ENCODE assay signal across 7 cellular contexts in the genomic region with DNA sequence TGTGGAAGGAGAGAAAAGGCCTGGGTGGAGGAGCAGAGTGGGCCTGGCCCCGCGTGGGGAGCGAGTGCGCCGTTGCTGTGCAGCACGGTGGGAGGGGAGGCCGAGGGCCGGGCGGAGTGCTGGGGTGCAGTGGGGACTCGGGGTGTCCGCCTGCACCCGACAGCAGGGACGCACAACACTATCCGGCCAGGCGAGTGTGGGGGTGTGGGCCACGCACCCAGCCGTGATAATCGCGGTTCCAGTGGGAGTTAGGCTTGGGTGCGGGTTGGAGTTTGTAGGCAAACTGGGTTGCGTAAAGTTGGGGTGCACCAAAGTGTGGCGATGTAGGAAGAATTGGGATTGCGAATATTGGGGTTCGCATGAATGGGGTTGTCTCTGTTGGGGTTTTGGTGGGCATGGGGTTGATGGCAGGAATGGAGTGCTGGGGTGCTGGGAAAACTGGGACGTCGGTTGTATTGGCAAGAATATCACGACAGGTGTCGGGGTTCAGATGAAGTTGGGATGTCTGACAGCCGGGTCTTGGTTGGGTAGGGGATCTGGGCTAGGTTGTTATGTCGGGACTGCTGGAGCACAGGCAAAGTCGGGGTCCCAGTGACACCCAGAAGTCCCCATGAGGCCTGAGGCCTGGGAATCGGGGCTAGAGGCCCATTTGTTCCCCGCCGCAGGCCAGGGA. TPM values are rescaled to one million over a fixed set of nuclear protein-coding genes. Genes with fewer than 3 reads are reported as not detected.
DNase-seq lines count a peak whose midpoint lies in the region; ATAC-seq, FAIRE-seq and TF ChIP-seq lines count a peak whose summit lies in the region.

No MANE protein-coding gene starts in this region.

- H3K4me1 ChIP-seq in HepG2 (ENCODE audit: insufficient read depth, low read length), result peaks cover 76% of the 10 kb centered on the region
- H3K4me1 ChIP-seq in subcutaneous abdominal adipose tissue (ENCODE audit: control insufficient read depth in 5 of 5, insufficient read depth in 5 of 5, low read length in 5 of 5), result peaks cover 25 to 81% (median 75%) of the 10 kb centered on the region in 5 donors

- POLR2A ChIA-PET in activated naive CD8-positive, alpha-beta T cell treated with anti-CD3 and anti-CD28 coated beads, Interleukin-2, amount 10 ng/mL, durations not matched to agents 7 days and 5 days (lab: Charles Lee), result interaction anchor here (0.5 to 6.8 kb wide), 48 partner anchors 9 to 1911 kb away, joined by 3 to 385 read pairs (median 5); partner anchors contain the start of genes ABCA7, ARHGAP45, ATP5F1D and CNN2
- POLR2A ChIA-PET in HepG2 (lab: Yijun Ruan, JAX), result interaction anchor here (0.5 to 11.5 kb wide), 53 partner anchors 11 to 408 kb away, joined by 3 to 668 read pairs (median 5); partner anchors contain the start of genes ARHGAP45, ATP5F1D, CBARP and CNN2

- no peaks in the 10 kb centered on the region for H3K27me3 Mint-ChIP-seq in activated naive CD8-positive, alpha-beta T cell treated with anti-CD3 and anti-CD28 coated beads, Interleukin-2, amount 10 ng/mL, durations not matched to agents 7 days and 5 days

- intact Hi-C loops in HepG2 (cut with micrococcal nuclease; ENCODE audit: unreplicated experiment), result loop anchor here (1.0 kb wide), 1 partner anchor 24 kb away; no protein-coding TSS in a partner anchor

- in situ Hi-C loops in HepG2 (cut with HindIII; ENCODE audit: extremely low pct_ligation_motif_present, low pct_unique_long_range_greater_than_20kb), result no loop called here

- H3K4me3 ChIP-seq in Jurkat, Clone E6-1 (ENCODE audit: low read length), result peak overlapping the region; percentile 35
- peak overlapping the region in 2 of 3 experiments; percentile 40 to 53; a peak in 4 of 6 replicates for H3K4me3 ChIP-seq in HepG2 (replicated peaks in 1 of 3; ENCODE audit: insufficient read depth in 1 of 3, low read depth in 2 of 3, low read length in 3 of 3)
- H3K4me3 ChIP-seq in subcutaneous abdominal adipose tissue (ENCODE audit: low read depth in 1 of 5, low read length in 5 of 5), result peak overlapping the region in 4 of 5 donors; percentile 4 to 79 (median 26)

- H3K27ac Mint-ChIP-seq in activated naive CD8-positive, alpha-beta T cell treated with anti-CD3 and anti-CD28 coated beads, Interleukin-2, amount 10 ng/mL, durations not matched to agents 7 days and 5 days, result peak overlapping the region; percentile 87

- no peak for FAIRE-seq in HepG2 (lab: Jason Lieb, UNC)

- no peaks in the 10 kb centered on the region for H3K9me3 ChIP-seq in HepG2 (ENCODE audit: low read length)
- H3K9me3 ChIP-seq in subcutaneous abdominal adipose tissue (ENCODE audit: control insufficient read depth in 5 of 5, low read length in 5 of 5), result no peaks in the 10 kb centered on the region

- H3K79me2 ChIP-seq in HepG2 (ENCODE audit: insufficient read depth, low read length), result peaks cover 34% of the 10 kb centered on the region

- DNase-seq in Jurkat, Clone E6-1 (ENCODE audit: low read depth, low spot score), result no peak
- peak; percentile 43 for DNase-seq in activated naive CD8-positive, alpha-beta T cell treated with anti-CD3 and anti-CD28 coated beads, Interleukin-2, amount 10 ng/mL, durations not matched to agents 7 days and 5 days
- no peak for DNase-seq in HepG2 (ENCODE audit: low spot score)
- no peak for DNase-seq in glomerular visceral epithelial cell (ENCODE audit: extremely low spot score)
- DNase-seq in stimulated activated naive CD4-positive, alpha-beta T cell (lab: John Stamatoyannopoulos, UW), result no peak

- H3K4me3 Mint-ChIP-seq in activated naive CD8-positive, alpha-beta T cell treated with anti-CD3 and anti-CD28 coated beads, Interleukin-2, amount 10 ng/mL, durations not matched to agents 7 days and 5 days, result peak overlapping the region; percentile 76

- CTCF ChIA-PET in HepG2 (lab: Yijun Ruan, JAX; ENCODE audit: low intra/inter-chr PET ratio, low total read pairs), result interaction anchor here (3.8 kb wide), 1 partner anchor 25 kb away, joined by 60 read pairs; no protein-coding TSS in a partner anchor

- no peak overlapping the region for H3K27ac ChIP-seq in HepG2 (ENCODE audit: extremely low read length, insufficient read depth, low read length)
- peak overlapping the region; percentile 91 for H3K27ac ChIP-seq in subcutaneous abdominal adipose tissue (ENCODE audit: low read depth, low read length)

- TF ChIP-seq RAD21 in HepG2 (CRISPR knock-in tag; IDR thresholded peaks at IDR 0.05), result no peak

- H3K36me3 Mint-ChIP-seq in activated naive CD8-positive, alpha-beta T cell treated with anti-CD3 and anti-CD28 coated beads, Interleukin-2, amount 10 ng/mL, durations not matched to agents 7 days and 5 days, result peaks cover 31% of the 10 kb centered on the region

- peaks cover 47% of the 10 kb centered on the region for H3K4me1 Mint-ChIP-seq in activated naive CD8-positive, alpha-beta T cell treated with anti-CD3 and anti-CD28 coated beads, Interleukin-2, amount 10 ng/mL, durations not matched to agents 7 days and 5 days

- ATAC-seq in activated naive CD8-positive, alpha-beta T cell treated with anti-CD3 and anti-CD28 coated beads, Interleukin-2, amount 10 ng/mL, durations not matched to agents 7 days and 5 days (ENCODE audit: low read depth), result no peak
- ATAC-seq in HepG2 (no peak), esophagus mucosa (no peak)

- no peak for TF ChIP-seq EP300 in HepG2 (IDR thresholded peaks at IDR 0.05; ENCODE audit: low read depth in 2 of 2, low read length in 2 of 2)
- no peak for TF ChIP-seq EP300 in HepG2 (CRISPR knock-in tag; IDR thresholded peaks at IDR 0.05; ENCODE audit: borderline replicate concordance)

- H4K20me1 ChIP-seq in HepG2 (ENCODE audit: insufficient read depth, low read length), result peaks cover 31% of the 10 kb centered on the region

- no peak for TF ChIP-seq CTCF in HepG2 (CRISPR knock-in tag; IDR thresholded peaks at IDR 0.05)

- H3K9ac ChIP-seq in HepG2 (ENCODE audit: insufficient read depth, low read depth, low read length), result no peak overlapping the region
- peak overlapping the region in 3 of 5 donors; percentile 43 to 59 (median 53) for H3K9ac ChIP-seq in subcutaneous abdominal adipose tissue (ENCODE audit: low read length in 5 of 5)

- H3K27me3 ChIP-seq in HepG2 (ENCODE audit: control insufficient read depth in 1 of 2, insufficient read depth in 2 of 2, low read length in 2 of 2), result no peaks in the 10 kb centered on the region
- H3K27me3 ChIP-seq in subcutaneous abdominal adipose tissue (ENCODE audit: control insufficient read depth in 5 of 5, insufficient read depth in 4 of 5, low read length in 5 of 5), result no peaks in the 10 kb centered on the region

- H3K36me3 ChIP-seq in HepG2 (replicated peaks in 1 of 2; ENCODE audit: control insufficient read depth in 1 of 2, insufficient read depth in 2 of 2, low read length in 2 of 2) (peaks cover 13 to 31% of the 10 kb centered on the region in 2 experiments), subcutaneous abdominal adipose tissue (ENCODE audit: control insufficient read depth in 5 of 5, insufficient read depth in 5 of 5, low read length in 5 of 5) (peaks cover 0 to 29% (median 29%) of the 10 kb centered on the region in 5 donors)

- H2AFZ ChIP-seq in HepG2 (ENCODE audit: low read length), result no peak overlapping the region

- H3K4me2 ChIP-seq in HepG2 (ENCODE audit: low read depth, low read length), result peak overlapping the region; percentile 66

- TF ChIP-seq POLR2A in HepG2 (IDR thresholded peaks at IDR 0.05; ENCODE audit: insufficient read depth in 1 of 2, low read depth in 2 of 2, low read length in 2 of 2), result no peak

- 72% methylated on average over 30 of the region's 34 CpGs for WGBS in HepG2 (ENCODE audit: low lambda C conversion rate)

- BruUV-seq in HepG2 (replicated peaks; lab: Mats Ljungman, UMichigan), result no TSS peak

- H3K9me3 Mint-ChIP-seq in activated naive CD8-positive, alpha-beta T cell treated with anti-CD3 and anti-CD28 coated beads, Interleukin-2, amount 10 ng/mL, durations not matched to agents 7 days and 5 days, result no peaks in the 10 kb centered on the region

RNA-seq across cellular contexts. Expression of gene CIRBP, which starts 0.6 kb away (rescaled TPM):
- polyA plus RNA-seq in Jurkat, Clone E6-1 (2012; ENCODE audit: insufficient read depth, insufficient read length), result 253 TPM
- 100 to 1,000 TPM; 327 to 342 TPM for total RNA-seq in activated naive CD8-positive, alpha-beta T cell treated with anti-CD3 and anti-CD28 coated beads, Interleukin-2, amount 10 ng/mL, durations not matched to agents 7 days and 5 days
- total RNA-seq in HepG2 (2016; rRNA removed; fragmentation: Illumina TruSeq; extraction: Trizol), result 133 and 135 TPM in 2 replicates
- total RNA-seq in HepG2 (2016; cell fraction: cytosol; rRNA removed; fragmentation: Illumina TruSeq; extraction: Trizol; ENCODE audit: low read depth), result 96.6 and 116 TPM in 2 replicates
- total RNA-seq in HepG2 (2016; cell fraction: insoluble cytoplasmic fraction; rRNA removed; fragmentation: Illumina TruSeq; extraction: Trizol), result 122 and 153 TPM in 2 replicates
- total RNA-seq in HepG2 (2016; cell fraction: membrane; rRNA removed; fragmentation: Illumina TruSeq; extraction: Trizol), result 83.7 and 88.2 TPM in 2 replicates
- total RNA-seq in HepG2 (2016; cell fraction: nucleus; rRNA removed; fragmentation: Illumina TruSeq; extraction: Trizol), result 100 and 108 TPM in 2 replicates
- 140 and 177 TPM in 2 replicates for polyA plus RNA-seq in HepG2 (2011; rRNA removed)
- 120 and 152 TPM in 2 replicates for polyA plus RNA-seq in HepG2 (2011; cell fraction: cytosol; rRNA removed)
- 887 and 1,037 TPM in 2 replicates for polyA plus RNA-seq in HepG2 (2011; cell fraction: nucleus; rRNA removed)
- 154 and 221 TPM in 2 replicates for polyA plus RNA-seq in HepG2 (2012)
- polyA plus RNA-seq in HepG2 (2016; cell fraction: cytosol; fragmentation: Illumina TruSeq; extraction: Trizol; ENCODE audit: low read depth), result 39.2 and 45.5 TPM in 2 replicates
- 156 and 182 TPM in 2 replicates for polyA plus RNA-seq in HepG2 (2016; cell fraction: insoluble cytoplasmic fraction; fragmentation: Illumina TruSeq; extraction: Trizol; ENCODE audit: low read depth)
- 63.6 and 72.0 TPM in 2 replicates for polyA plus RNA-seq in HepG2 (2016; cell fraction: membrane; fragmentation: Illumina TruSeq; extraction: Trizol; ENCODE audit: low read depth)
- polyA plus RNA-seq in HepG2 (2016; cell fraction: nucleus; fragmentation: Illumina TruSeq; extraction: Trizol; ENCODE audit: insufficient read depth, low read depth), result 293 and 318 TPM in 2 replicates
- 38.8 and 49.7 TPM in 2 replicates for polyA minus RNA-seq in HepG2 (2011; rRNA and poly(A)+ RNA removed; ENCODE audit: low replicate concordance)
- polyA minus RNA-seq in HepG2 (2011; cell fraction: cytosol; rRNA and poly(A)+ RNA removed), result 32.8 and 38.9 TPM in 2 replicates
- 106 and 131 TPM in 2 replicates for polyA minus RNA-seq in HepG2 (2011; cell fraction: nucleus; rRNA and poly(A)+ RNA removed)
- 172 TPM for total RNA-seq in esophagus mucosa

RNA-seq across cellular contexts. Expression of gene FAM174C, which starts 6.8 kb away (rescaled TPM):
- 79.3 TPM for polyA plus RNA-seq in Jurkat, Clone E6-1 (2012; ENCODE audit: insufficient read depth, insufficient read length)
- 10 to 100 TPM; 44.5 to 48.3 TPM for total RNA-seq in activated naive CD8-positive, alpha-beta T cell treated with anti-CD3 and anti-CD28 coated beads, Interleukin-2, amount 10 ng/mL, durations not matched to agents 7 days and 5 days
- total RNA-seq in HepG2 (2016; rRNA removed; fragmentation: Illumina TruSeq; extraction: Trizol) (21.9 and 31.3 TPM in 2 replicates), esophagus mucosa (41.2 TPM)
- 67.5 and 90.2 TPM in 2 replicates for total RNA-seq in HepG2 (2016; cell fraction: cytosol; rRNA removed; fragmentation: Illumina TruSeq; extraction: Trizol; ENCODE audit: low read depth)
- 14.2 and 28.2 TPM in 2 replicates for total RNA-seq in HepG2 (2016; cell fraction: insoluble cytoplasmic fraction; rRNA removed; fragmentation: Illumina TruSeq; extraction: Trizol)
- 57.9 and 74.3 TPM in 2 replicates for total RNA-seq in HepG2 (2016; cell fraction: membrane; rRNA removed; fragmentation: Illumina TruSeq; extraction: Trizol)
- 18.6 and 22.9 TPM in 2 replicates for total RNA-seq in HepG2 (2016; cell fraction: nucleus; rRNA removed; fragmentation: Illumina TruSeq; extraction: Trizol)
- polyA plus RNA-seq in HepG2 (2011; rRNA removed), result 19.5 and 21.2 TPM in 2 replicates
- 21.0 and 42.4 TPM in 2 replicates for polyA plus RNA-seq in HepG2 (2011; cell fraction: cytosol; rRNA removed)
- 45.8 and 49.4 TPM in 2 replicates for polyA plus RNA-seq in HepG2 (2011; cell fraction: nucleus; rRNA removed)
- 14.1 and 18.2 TPM in 2 replicates for polyA plus RNA-seq in HepG2 (2012)
- 104 and 136 TPM in 2 replicates for polyA plus RNA-seq in HepG2 (2016; cell fraction: cytosol; fragmentation: Illumina TruSeq; extraction: Trizol; ENCODE audit: low read depth)
- polyA plus RNA-seq in HepG2 (2016; cell fraction: insoluble cytoplasmic fraction; fragmentation: Illumina TruSeq; extraction: Trizol; ENCODE audit: low read depth), result 24.1 and 30.7 TPM in 2 replicates
- 78.9 and 88.8 TPM in 2 replicates for polyA plus RNA-seq in HepG2 (2016; cell fraction: membrane; fragmentation: Illumina TruSeq; extraction: Trizol; ENCODE audit: low read depth)
- polyA plus RNA-seq in HepG2 (2016; cell fraction: nucleus; fragmentation: Illumina TruSeq; extraction: Trizol; ENCODE audit: insufficient read depth, low read depth), result 43.0 and 56.8 TPM in 2 replicates
- polyA minus RNA-seq in HepG2 (2011; rRNA and poly(A)+ RNA removed; ENCODE audit: low replicate concordance), result 15.5 and 24.8 TPM in 2 replicates
- polyA minus RNA-seq in HepG2 (2011; cell fraction: cytosol; rRNA and poly(A)+ RNA removed), result 9.4 and 11.7 TPM in 2 replicates
- 6.5 and 6.8 TPM in 2 replicates for polyA minus RNA-seq in HepG2 (2011; cell fraction: nucleus; rRNA and poly(A)+ RNA removed)

RNA-seq across cellular contexts. Expression of gene EFNA2, which starts 17.1 kb away (rescaled TPM):
- 1.9 TPM for polyA plus RNA-seq in Jurkat, Clone E6-1 (2012; ENCODE audit: insufficient read depth, insufficient read length)
- not detected for total RNA-seq in activated naive CD8-positive, alpha-beta T cell treated with anti-CD3 and anti-CD28 coated beads, Interleukin-2, amount 10 ng/mL, durations not matched to agents 7 days and 5 days
- total RNA-seq in HepG2 (2016; rRNA removed; fragmentation: Illumina TruSeq; extraction: Trizol) (4.3 and 9.9 TPM in 2 replicates), esophagus mucosa (0.40 TPM)
- total RNA-seq in HepG2 (2016; cell fraction: cytosol; rRNA removed; fragmentation: Illumina TruSeq; extraction: Trizol; ENCODE audit: low read depth), result 15.0 and 18.4 TPM in 2 replicates
- 5.2 and 11.1 TPM in 2 replicates for total RNA-seq in HepG2 (2016; cell fraction: insoluble cytoplasmic fraction; rRNA removed; fragmentation: Illumina TruSeq; extraction: Trizol)
- total RNA-seq in HepG2 (2016; cell fraction: membrane; rRNA removed; fragmentation: Illumina TruSeq; extraction: Trizol), result 27.1 and 33.2 TPM in 2 replicates
- total RNA-seq in HepG2 (2016; cell fraction: nucleus; rRNA removed; fragmentation: Illumina TruSeq; extraction: Trizol), result 3.7 and 6.5 TPM in 2 replicates
- polyA plus RNA-seq in HepG2 (2011; rRNA removed), result 6.0 and 11.1 TPM in 2 replicates
- 7.3 and 14.1 TPM in 2 replicates for polyA plus RNA-seq in HepG2 (2011; cell fraction: cytosol; rRNA removed)
- polyA plus RNA-seq in HepG2 (2011; cell fraction: nucleus; rRNA removed), result 17.9 and 19.5 TPM in 2 replicates
- polyA plus RNA-seq in HepG2 (2012), result 6.4 and 6.8 TPM in 2 replicates
- 17.9 and 19.1 TPM in 2 replicates for polyA plus RNA-seq in HepG2 (2016; cell fraction: cytosol; fragmentation: Illumina TruSeq; extraction: Trizol; ENCODE audit: low read depth)
- 7.9 and 11.2 TPM in 2 replicates for polyA plus RNA-seq in HepG2 (2016; cell fraction: insoluble cytoplasmic fraction; fragmentation: Illumina TruSeq; extraction: Trizol; ENCODE audit: low read depth)
- 27.7 and 33.0 TPM in 2 replicates for polyA plus RNA-seq in HepG2 (2016; cell fraction: membrane; fragmentation: Illumina TruSeq; extraction: Trizol; ENCODE audit: low read depth)
- polyA plus RNA-seq in HepG2 (2016; cell fraction: nucleus; fragmentation: Illumina TruSeq; extraction: Trizol; ENCODE audit: insufficient read depth, low read depth), result 11.7 and 13.4 TPM in 2 replicates
- 0.28 and 20.0 TPM in 2 replicates for polyA minus RNA-seq in HepG2 (2011; rRNA and poly(A)+ RNA removed; ENCODE audit: low replicate concordance)
- 23.0 and 23.8 TPM in 2 replicates for polyA minus RNA-seq in HepG2 (2011; cell fraction: cytosol; rRNA and poly(A)+ RNA removed)
- polyA minus RNA-seq in HepG2 (2011; cell fraction: nucleus; rRNA and poly(A)+ RNA removed), result 2.8 and 4.2 TPM in 2 replicates

RNA-seq across cellular contexts. Expression of gene MIDN, which starts 20.1 kb away (rescaled TPM):
- polyA plus RNA-seq in Jurkat, Clone E6-1 (2012; ENCODE audit: insufficient read depth, insufficient read length), result 29.9 TPM
- total RNA-seq in activated naive CD8-positive, alpha-beta T cell treated with anti-CD3 and anti-CD28 coated beads, Interleukin-2, amount 10 ng/mL, durations not matched to agents 7 days and 5 days, result 10 to 100 TPM; 75.2 to 80.7 TPM
- total RNA-seq in HepG2 (2016; rRNA removed; fragmentation: Illumina TruSeq; extraction: Trizol) (8.4 and 10.7 TPM in 2 replicates), esophagus mucosa (99.3 TPM)
- 6.5 and 7.9 TPM in 2 replicates for total RNA-seq in HepG2 (2016; cell fraction: cytosol; rRNA removed; fragmentation: Illumina TruSeq; extraction: Trizol; ENCODE audit: low read depth)
- total RNA-seq in HepG2 (2016; cell fraction: insoluble cytoplasmic fraction; rRNA removed; fragmentation: Illumina TruSeq; extraction: Trizol), result 8.9 and 11.0 TPM in 2 replicates
- total RNA-seq in HepG2 (2016; cell fraction: membrane; rRNA removed; fragmentation: Illumina TruSeq; extraction: Trizol), result 14.1 and 14.8 TPM in 2 replicates
- 17.3 and 19.0 TPM in 2 replicates for total RNA-seq in HepG2 (2016; cell fraction: nucleus; rRNA removed; fragmentation: Illumina TruSeq; extraction: Trizol)
- 18.0 and 19.6 TPM in 2 replicates for polyA plus RNA-seq in HepG2 (2011; rRNA removed)
- 14.8 and 17.8 TPM in 2 replicates for polyA plus RNA-seq in HepG2 (2011; cell fraction: cytosol; rRNA removed)
- polyA plus RNA-seq in HepG2 (2011; cell fraction: nucleus; rRNA removed), result 116 and 135 TPM in 2 replicates
- polyA plus RNA-seq in HepG2 (2012), result 27.5 and 28.1 TPM in 2 replicates
- polyA plus RNA-seq in HepG2 (2016; cell fraction: cytosol; fragmentation: Illumina TruSeq; extraction: Trizol; ENCODE audit: low read depth), result 2.7 and 3.3 TPM in 2 replicates
- polyA plus RNA-seq in HepG2 (2016; cell fraction: insoluble cytoplasmic fraction; fragmentation: Illumina TruSeq; extraction: Trizol; ENCODE audit: low read depth), result 30.9 and 43.0 TPM in 2 replicates
- 10.2 and 10.3 TPM in 2 replicates for polyA plus RNA-seq in HepG2 (2016; cell fraction: membrane; fragmentation: Illumina TruSeq; extraction: Trizol; ENCODE audit: low read depth)
- polyA plus RNA-seq in HepG2 (2016; cell fraction: nucleus; fragmentation: Illumina TruSeq; extraction: Trizol; ENCODE audit: insufficient read depth, low read depth), result 76.5 and 77.9 TPM in 2 replicates
- 14.0 and 39.5 TPM in 2 replicates for polyA minus RNA-seq in HepG2 (2011; rRNA and poly(A)+ RNA removed; ENCODE audit: low replicate concordance)
- polyA minus RNA-seq in HepG2 (2011; cell fraction: cytosol; rRNA and poly(A)+ RNA removed), result 42.7 and 47.0 TPM in 2 replicates
- 36.8 and 48.0 TPM in 2 replicates for polyA minus RNA-seq in HepG2 (2011; cell fraction: nucleus; rRNA and poly(A)+ RNA removed)

RNA-seq across cellular contexts. Expression of gene ATP5F1D, which starts 27.0 kb away (rescaled TPM):
- polyA plus RNA-seq in Jurkat, Clone E6-1 (2012; ENCODE audit: insufficient read depth, insufficient read length), result 286 TPM
- 100 to 1,000 TPM; 157 to 161 TPM for total RNA-seq in activated naive CD8-positive, alpha-beta T cell treated with anti-CD3 and anti-CD28 coated beads, Interleukin-2, amount 10 ng/mL, durations not matched to agents 7 days and 5 days
- 78.7 and 88.0 TPM in 2 replicates for total RNA-seq in HepG2 (2016; rRNA removed; fragmentation: Illumina TruSeq; extraction: Trizol)
- total RNA-seq in HepG2 (2016; cell fraction: cytosol; rRNA removed; fragmentation: Illumina TruSeq; extraction: Trizol; ENCODE audit: low read depth), result 72.7 and 79.4 TPM in 2 replicates
- total RNA-seq in HepG2 (2016; cell fraction: insoluble cytoplasmic fraction; rRNA removed; fragmentation: Illumina TruSeq; extraction: Trizol), result 80.1 and 93.1 TPM in 2 replicates
- total RNA-seq in HepG2 (2016; cell fraction: membrane; rRNA removed; fragmentation: Illumina TruSeq; extraction: Trizol), result 72.8 and 84.2 TPM in 2 replicates
- total RNA-seq in HepG2 (2016; cell fraction: nucleus; rRNA removed; fragmentation: Illumina TruSeq; extraction: Trizol), result 40.6 and 53.8 TPM in 2 replicates
- polyA plus RNA-seq in HepG2 (2011; rRNA removed), result 39.4 and 49.3 TPM in 2 replicates
- polyA plus RNA-seq in HepG2 (2011; cell fraction: cytosol; rRNA removed), result 61.0 and 112 TPM in 2 replicates
- polyA plus RNA-seq in HepG2 (2011; cell fraction: nucleus; rRNA removed), result 105 and 111 TPM in 2 replicates
- 67.0 and 70.9 TPM in 2 replicates for polyA plus RNA-seq in HepG2 (2012)
- 126 and 135 TPM in 2 replicates for polyA plus RNA-seq in HepG2 (2016; cell fraction: cytosol; fragmentation: Illumina TruSeq; extraction: Trizol; ENCODE audit: low read depth)
- polyA plus RNA-seq in HepG2 (2016; cell fraction: insoluble cytoplasmic fraction; fragmentation: Illumina TruSeq; extraction: Trizol; ENCODE audit: low read depth), result 131 and 155 TPM in 2 replicates
- 112 and 121 TPM in 2 replicates for polyA plus RNA-seq in HepG2 (2016; cell fraction: membrane; fragmentation: Illumina TruSeq; extraction: Trizol; ENCODE audit: low read depth)
- 129 and 134 TPM in 2 replicates for polyA plus RNA-seq in HepG2 (2016; cell fraction: nucleus; fragmentation: Illumina TruSeq; extraction: Trizol; ENCODE audit: insufficient read depth, low read depth)
- 60.5 and 86.6 TPM in 2 replicates for polyA minus RNA-seq in HepG2 (2011; rRNA and poly(A)+ RNA removed; ENCODE audit: low replicate concordance)
- 53.6 and 68.0 TPM in 2 replicates for polyA minus RNA-seq in HepG2 (2011; cell fraction: cytosol; rRNA and poly(A)+ RNA removed)
- polyA minus RNA-seq in HepG2 (2011; cell fraction: nucleus; rRNA and poly(A)+ RNA removed), result 14.7 and 18.9 TPM in 2 replicates
- total RNA-seq in esophagus mucosa, result 251 TPM
